8 cellular contexts compared by ENCODE assay signal in the genomic region with DNA sequence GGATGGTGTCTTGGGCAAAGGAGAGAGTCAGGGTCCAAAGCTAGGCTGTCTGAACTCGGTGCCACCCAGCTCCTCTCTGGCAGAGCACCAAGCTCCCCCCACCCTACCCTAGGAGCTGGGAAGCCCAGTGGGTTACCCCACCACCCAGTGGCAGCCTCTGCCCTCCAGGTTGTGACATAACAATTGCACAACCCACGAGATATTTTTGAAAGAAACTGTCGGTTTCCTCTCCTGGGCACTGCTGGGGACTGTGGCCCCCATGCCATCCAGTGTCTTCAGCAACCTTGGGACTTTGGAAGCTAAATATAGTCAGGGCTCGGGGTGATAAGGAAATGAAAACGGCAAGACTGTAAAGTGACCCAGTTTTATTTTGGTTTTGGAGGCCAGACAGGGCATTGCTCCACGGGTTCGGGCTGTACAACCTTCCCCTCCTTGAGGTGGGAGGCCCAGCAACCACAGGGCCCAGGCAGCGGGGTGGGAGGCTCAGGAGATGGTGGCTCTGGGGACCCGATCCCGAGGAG. TPM values are rescaled to one million over a fixed set of nuclear protein-coding genes. Genes with fewer than 3 reads are reported as not detected.
A peak's percentile ranks its signal among the peaks of the same experiment; 100 is the strongest.
DNase-seq lines count a peak whose midpoint lies in the region; ATAC-seq, FAIRE-seq and TF ChIP-seq lines count a peak whose summit lies in the region.

No MANE protein-coding gene starts in this region.

- H3K36me3 ChIP-seq in bronchial epithelial cell (ENCODE audit: control insufficient read depth, insufficient read depth, low read length): no peaks in the 10 kb centered on the region
- H3K36me3 ChIP-seq in lower lobe of right lung: no peaks in the 10 kb centered on the region
- H3K36me3 ChIP-seq in tibial artery: no peaks in the 10 kb centered on the region

- intact Hi-C loops in activated CD4-positive, alpha-beta T cell treated with anti-CD3 and anti-CD28 coated beads for 36 hours (cut with DNase I, micrococcal nuclease): loop anchor here in 1 of 2 experiments (5.0 kb wide), 1 partner anchor 328 kb away; the partner anchor contains the start of gene ZNF684
- intact Hi-C loops in lower lobe of right lung (cut with DNase I) (no loop called here), tibial artery (cut with DNase I; ENCODE audit: low total_unique reads) (loop anchor here (5.0 kb wide), 2 partner anchors 87 to 382 kb away; partner anchors contain the start of gene SCMH1)

- H3K27me3 ChIP-seq in bronchial epithelial cell (ENCODE audit: control insufficient read depth, insufficient read depth, low read length): no peaks in the 10 kb centered on the region
- H3K27me3 ChIP-seq in lower lobe of right lung (ENCODE audit: low read depth): no peaks in the 10 kb centered on the region
- no peaks in the 10 kb centered on the region for H3K27me3 ChIP-seq in tibial artery

- TF ChIP-seq CTCF in bronchial epithelial cell (IDR thresholded peaks at IDR 0.05; ENCODE audit: insufficient read depth, low read length, severe bottlenecking) (no peak), lower lobe of right lung (IDR thresholded peaks at IDR 0.05) (no peak), tibial artery (IDR thresholded peaks at IDR 0.05) (no peak)

- H3K27ac Mint-ChIP-seq in activated CD4-positive, alpha-beta T cell treated with anti-CD3 and anti-CD28 coated beads for 36 hours: peak overlapping the region; percentile 58

- H3K4me3 ChIP-seq in bronchial epithelial cell (ENCODE audit: low read depth, low read length): peak overlapping the region; percentile 54
- H3K4me3 ChIP-seq in lower lobe of right lung: peak overlapping the region; percentile 73
- peak overlapping the region; percentile 83 to 91 for H3K4me3 ChIP-seq in tibial artery

- POLR2A ChIA-PET in activated CD4-positive, alpha-beta T cell treated with anti-CD3 and anti-CD28 coated beads for 36 hours (lab: Charles Lee): interaction anchor here (1.0 kb wide), 1 partner anchor 166 kb away, joined by 4 read pairs; no protein-coding TSS in a partner anchor

- H3K9me3 Mint-ChIP-seq in activated CD4-positive, alpha-beta T cell treated with anti-CD3 and anti-CD28 coated beads for 36 hours (ENCODE audit: low read depth): no peaks in the 10 kb centered on the region

- ATAC-seq in activated CD4-positive, alpha-beta T cell treated with anti-CD3 and anti-CD28 coated beads for 36 hours: no peak
- ATAC-seq in lower lobe of right lung (no peak), GM18520 (IDR thresholded peaks at IDR 0.05; ENCODE audit: unreplicated experiment) (no peak)

- CTCF ChIA-PET in activated CD4-positive, alpha-beta T cell treated with anti-CD3 and anti-CD28 coated beads for 36 hours (lab: Charles Lee): interaction anchor here (0.6 to 1.0 kb wide), 4 partner anchors 11 to 90 kb away, joined by 3 to 5 read pairs (median 4); no protein-coding TSS in a partner anchor

- H3K4me3 Mint-ChIP-seq in activated CD4-positive, alpha-beta T cell treated with anti-CD3 and anti-CD28 coated beads for 36 hours: peak overlapping the region; percentile 65

- no peak for DNase-seq in activated CD4-positive, alpha-beta T cell treated with anti-CD3 and anti-CD28 coated beads for 36 hours
- no peak for DNase-seq in activated CD4-positive, alpha-beta T cell treated with anti-CD3 and anti-CD28 coated beads for 48 hours
- no peak for DNase-seq in bronchial epithelial cell (ENCODE audit: low read depth)
- DNase-seq in lower lobe of right lung: no peak
- no peak for DNase-seq in tibial artery
- DNase-seq in iPS-NIHi11 (ENCODE audit: low spot score): no peak
- no peak for DNase-seq in T1000 (lab: John Stamatoyannopoulos, UW)

- H3K9me3 ChIP-seq in lower lobe of right lung (no peaks in the 10 kb centered on the region), tibial artery (no peaks in the 10 kb centered on the region)

- H3K27ac ChIP-seq in lower lobe of right lung (peak overlapping the region; percentile 90), tibial artery (peak overlapping the region; percentile 83 to 95)

- peaks cover 11% of the 10 kb centered on the region for H3K4me1 Mint-ChIP-seq in activated CD4-positive, alpha-beta T cell treated with anti-CD3 and anti-CD28 coated beads for 36 hours

- no peaks in the 10 kb centered on the region for H3K36me3 Mint-ChIP-seq in activated CD4-positive, alpha-beta T cell treated with anti-CD3 and anti-CD28 coated beads for 36 hours (ENCODE audit: low read depth)

- H3K27me3 Mint-ChIP-seq in activated CD4-positive, alpha-beta T cell treated with anti-CD3 and anti-CD28 coated beads for 36 hours: peaks cover 11% of the 10 kb centered on the region

- FAIRE-seq in bronchial epithelial cell (lab: Jason Lieb, UNC): no peak

- H3K4me1 ChIP-seq in lower lobe of right lung (peaks cover 20% of the 10 kb centered on the region), tibial artery (peaks cover 0 to 32% (median 21%) of the 10 kb centered on the region in 4 donors)

RNA-seq across cellular contexts. Expression of gene CITED4, which starts 1.4 kb away (rescaled TPM):
- 1 to 10 TPM; 1.6 to 3.0 TPM for total RNA-seq in activated CD4-positive, alpha-beta T cell treated with anti-CD3 and anti-CD28 coated beads for 36 hours
- total RNA-seq in bronchial epithelial cell: 4.7 and 5.0 TPM in 2 replicates
- 13.9 TPM for total RNA-seq in lower lobe of right lung
